1 cellular context compared by ENCODE assay signal in the genomic region with DNA sequence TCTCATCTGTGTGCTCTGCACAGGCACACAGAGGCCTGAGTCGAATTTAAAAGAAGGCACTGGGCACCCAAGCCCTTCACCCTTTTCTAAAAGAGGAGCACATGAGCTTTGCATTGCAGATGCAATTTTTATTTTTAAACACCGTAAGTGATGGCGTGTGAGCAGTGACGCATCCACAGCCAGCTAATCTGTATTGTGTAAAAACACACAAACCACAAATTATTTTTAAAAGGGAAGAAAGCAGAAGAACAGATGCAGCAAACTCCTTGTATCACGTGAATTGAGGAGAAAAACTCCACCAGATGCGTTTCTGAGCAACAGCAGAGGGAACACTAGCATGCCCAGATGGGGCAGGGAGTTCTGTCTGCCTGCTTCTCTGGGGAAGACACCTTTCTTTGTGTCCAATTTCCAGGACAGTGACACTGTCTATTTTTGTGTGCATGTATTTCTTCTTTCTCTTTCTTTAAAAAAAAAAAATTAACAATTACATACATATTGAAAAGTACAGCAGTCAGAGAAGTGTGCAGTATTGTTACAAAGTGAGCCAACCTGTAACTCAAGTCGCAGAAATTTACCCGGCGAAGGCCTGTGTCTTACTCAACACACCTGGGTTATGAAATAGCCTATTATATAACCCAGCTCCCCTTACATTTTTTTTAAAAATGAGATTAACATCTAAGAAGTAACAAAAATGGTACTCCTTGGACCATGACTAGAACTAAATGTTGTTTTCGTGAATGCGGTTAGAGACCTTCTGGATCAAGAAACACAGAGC.
TF ChIP-seq lines count a peak whose summit lies in the region.

No MANE protein-coding gene starts in this region.

TF ChIP-seq in WTC11, 78 proteins besides CTCF, POLR2A, EP300 and RAD21 (continued from another document):
- TF ChIP-seq HMGXB4 (CRISPR knock-in tag; IDR thresholded peaks at IDR 0.05) (no peak), CREB1 (CRISPR knock-in tag; IDR thresholded peaks at IDR 0.05) (no peak), ETV6 (CRISPR knock-in tag; IDR thresholded peaks at IDR 0.05) (no peak)
- TF ChIP-seq, protein P1, sequence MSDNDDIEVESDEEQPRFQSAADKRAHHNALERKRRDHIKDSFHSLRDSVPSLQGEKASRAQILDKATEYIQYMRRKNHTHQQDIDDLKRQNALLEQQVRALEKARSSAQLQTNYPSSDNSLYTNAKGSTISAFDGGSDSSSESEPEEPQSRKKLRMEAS (CRISPR knock-in tag; IDR thresholded peaks at IDR 0.05), result no peak
TF ChIP-seq in WTC11: peak in this region for 0.
